ENCODE assay signal across 8 cellular contexts in the genomic region with DNA sequence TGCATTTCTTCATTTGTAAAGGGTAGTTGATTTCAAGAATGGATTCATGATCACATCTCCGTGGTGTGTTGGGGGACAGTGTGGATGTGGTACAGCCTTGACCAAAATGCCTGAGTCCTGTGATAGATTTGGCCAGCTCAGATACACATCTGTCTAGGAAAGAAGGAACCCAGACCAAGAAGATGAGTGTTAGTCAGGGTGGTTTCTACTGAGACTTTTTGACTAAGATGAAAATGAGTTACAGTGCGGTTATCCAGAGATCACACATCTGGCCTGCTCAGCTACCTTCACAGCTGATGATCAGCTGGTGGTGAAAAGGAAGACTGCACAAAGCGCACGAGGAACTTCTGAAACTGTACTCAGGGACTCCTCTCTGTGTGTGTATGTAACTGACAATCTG.
DNase-seq lines count a peak whose midpoint lies in the region; ATAC-seq and TF ChIP-seq lines count a peak whose summit lies in the region.

No MANE protein-coding gene starts in this region.

- no peak overlapping the region for H2BK12ac ChIP-seq in neuronal stem cell (ENCODE audit: low read length)

- POLR2A ChIA-PET in A673 (lab: Charles Lee; ENCODE audit: low non-redundant PET): no interaction called here

- no peak overlapping the region for H3K4ac ChIP-seq in neuronal stem cell (ENCODE audit: low read length)

- no peak overlapping the region for H2BK120ac ChIP-seq in neuronal stem cell (ENCODE audit: low read depth, low read length)

- CTCF ChIA-PET in A673 (lab: Charles Lee): no interaction called here

- H3K36me3 Mint-ChIP-seq in activated naive CD4-positive, alpha-beta T cell treated with anti-CD3 and anti-CD28 coated beads, Interleukin-2, amount 50 U/mL, for 24 hours: peaks cover 4% of the 10 kb centered on the region

- no peak overlapping the region for H2BK15ac ChIP-seq in neuronal stem cell (ENCODE audit: low read length)

- H3K9me3 Mint-ChIP-seq in activated naive CD4-positive, alpha-beta T cell treated with anti-CD3 and anti-CD28 coated beads, Interleukin-2, amount 50 U/mL, for 24 hours: no peaks in the 10 kb centered on the region

- H3K14ac ChIP-seq in neuronal stem cell (ENCODE audit: low read length): no peak overlapping the region

- no peak overlapping the region for H2AK5ac ChIP-seq in neuronal stem cell (ENCODE audit: low read depth, low read length)

- H3K27me3 Mint-ChIP-seq in activated naive CD4-positive, alpha-beta T cell treated with anti-CD3 and anti-CD28 coated beads, Interleukin-2, amount 50 U/mL, for 24 hours: no peaks in the 10 kb centered on the region

- H3K9me3 ChIP-seq in neuronal stem cell (replicated peaks in 1 of 2; ENCODE audit: control insufficient read depth in 2 of 2, insufficient read depth in 1 of 2, low read depth in 1 of 2, low read length in 2 of 2) (no peaks in the 10 kb centered on the region), A673 (ENCODE audit: low read depth, low read length, poor library complexity, severe bottlenecking) (no peaks in the 10 kb centered on the region)

- no peak overlapping the region for H3K23ac ChIP-seq in neuronal stem cell (ENCODE audit: low read depth, low read length, poor library complexity)

- no CpG with 5 or more reads among the region's 4 CpGs for WGBS in neuronal stem cell (ENCODE audit: extremely low coverage in 2 of 2, insufficient read length in 2 of 2, insufficient replicate concordance in 1 of 2), 2 donors

- DNase-seq in NAMALWA (ENCODE audit: low spot score) (peak; percentile 94), head of caudate nucleus (no peak), neuronal stem cell (ENCODE audit: low spot score) (no peak), A673 (ENCODE audit: low spot score) (no peak)
- DNase-seq in stimulated activated CD4-positive, alpha-beta T cell treated with anti-CD3 and anti-CD28 coated beads, Interleukin-15, amount 100 ng/mL, for 24 hours: peak; percentile 70

- H3K18ac ChIP-seq in neuronal stem cell (ENCODE audit: low read length): no peak overlapping the region

- peaks cover 79% of the 10 kb centered on the region for H3K4me1 Mint-ChIP-seq in activated naive CD4-positive, alpha-beta T cell treated with anti-CD3 and anti-CD28 coated beads, Interleukin-2, amount 50 U/mL, for 24 hours

- peaks cover 1% of the 10 kb centered on the region for H3K79me1 ChIP-seq in neuronal stem cell (ENCODE audit: low read depth, low read length)

- peak overlapping the region; percentile 91 for H3K4me3 Mint-ChIP-seq in activated naive CD4-positive, alpha-beta T cell treated with anti-CD3 and anti-CD28 coated beads, Interleukin-2, amount 50 U/mL, for 24 hours

- H3K9ac ChIP-seq in neuronal stem cell (ENCODE audit: low read depth, low read length, poor library complexity): no peak overlapping the region

- intact Hi-C loops in head of caudate nucleus (cut with DNase I): no loop called here
- intact Hi-C loops in A673 (cut with micrococcal nuclease; ENCODE audit: unreplicated experiment): no loop called here

- H3K36me3 ChIP-seq in neuronal stem cell (replicated peaks in 1 of 2; ENCODE audit: control insufficient read depth in 2 of 2, insufficient read depth in 2 of 2, low read length in 2 of 2) (peaks cover 0 to 1% of the 10 kb centered on the region in 2 donors), A673 (ENCODE audit: insufficient read depth, low read length, poor library complexity, severe bottlenecking) (no peaks in the 10 kb centered on the region)

- H3K4me1 ChIP-seq in neuronal stem cell (ENCODE audit: control insufficient read depth in 2 of 2, insufficient read depth in 1 of 2, low read depth in 1 of 2, low read length in 2 of 2): peaks cover 7 to 37% of the 10 kb centered on the region in 2 donors
- H3K4me1 ChIP-seq in A673 (ENCODE audit: insufficient read depth, low read length, poor library complexity, severe bottlenecking): peaks cover 22% of the 10 kb centered on the region

- ATAC-seq in GM21723 (IDR thresholded peaks at IDR 0.05; ENCODE audit: unreplicated experiment): peak; percentile 93

- H3K27me3 ChIP-seq in neuronal stem cell (ENCODE audit: control insufficient read depth in 3 of 3, insufficient read depth in 3 of 3, low read depth in 1 of 3, low read length in 3 of 3): no peaks in the 10 kb centered on the region
- H3K27me3 ChIP-seq in A673 (replicated peaks; ENCODE audit: insufficient read depth, low read depth, low read length, poor library complexity): no peaks in the 10 kb centered on the region

- TF ChIP-seq CTCF in GM12874 (IDR thresholded peaks at IDR 0.05; ENCODE audit: insufficient read depth, low read depth, low read length): peak; percentile 23; the same call in 1 of the 2 replicates
- TF ChIP-seq CTCF in A673 (conservative IDR thresholded peaks at IDR 0.05; ENCODE audit: low read depth, low read length): no peak

- H4K91ac ChIP-seq in neuronal stem cell (ENCODE audit: low read depth, low read length, poor library complexity): no peak overlapping the region

- H3K27ac Mint-ChIP-seq in activated naive CD4-positive, alpha-beta T cell treated with anti-CD3 and anti-CD28 coated beads, Interleukin-2, amount 50 U/mL, for 24 hours: peak overlapping the region; percentile 99

- no peak overlapping the region for H4K8ac ChIP-seq in neuronal stem cell (ENCODE audit: low read depth, low read length)

- no TSS peak for BruUV-seq in A673 (replicated peaks; lab: Mats Ljungman, UMichigan)

- no peak overlapping the region for H3K4me2 ChIP-seq in neuronal stem cell (ENCODE audit: insufficient read depth, low read length, poor library complexity, severe bottlenecking)

- H2AFZ ChIP-seq in neuronal stem cell (ENCODE audit: low read length): no peak overlapping the region

- H3K4me3 ChIP-seq in neuronal stem cell (ENCODE audit: low read length in 2 of 2): no peak overlapping the region
- H3K4me3 ChIP-seq in A673 (ENCODE audit: low read depth, low read length, poor library complexity, severe bottlenecking): no peak overlapping the region

- H2BK5ac ChIP-seq in neuronal stem cell (ENCODE audit: low read length): no peak overlapping the region

- H3K27ac ChIP-seq in neuronal stem cell (replicated peaks; ENCODE audit: low read length) (no peak overlapping the region), A673 (ENCODE audit: low read depth, low read length, poor library complexity, severe bottlenecking) (no peak overlapping the region)

Comparison
In these comparisons a context has a peak if more than half of its experiments do, and no peak if none do; other contexts are left out.
1. DNase-seq: peak in NAMALWA (single experiment) and stimulated activated CD4-positive, alpha-beta T cell treated with anti-CD3 and anti-CD28 coated beads, Interleukin-15, amount 100 ng/mL, for 24 hours (single experiment); none in head of caudate nucleus (0 of 42), neuronal stem cell (single experiment) and A673 (single experiment).